In genomic region chr3:107150675-107151074, GRCh38 we compare ENCODE assay signal across 27 cellular contexts.
"Had no signal": no experiment of that assay in that cellular context is flagged by ENCODE, and none has a peak within 500 bp of the region (broad histone marks: within the 10 kb centered on the region; RNA-seq: fewer than 3 reads in every experiment).

No MANE protein-coding gene starts in this region.

- H3K4me1 ChIP-seq: stomach, suprapubic skin, testis, thyroid gland, tibial nerve, transverse colon, upper lobe of left lung, upper lobe of right lung, uterus, vagina had no signal

- ATAC-seq: stimulated activated effector memory CD8-positive, alpha-beta T cell treated with anti-CD3 and anti-CD28 coated beads, Interleukin-12 subunit alpha, Interleukin-12 subunit beta, amount 100 ng/mL, for 72 hours; stimulated activated memory B cell treated with anti-CD40 and anti-IgM and Interleukin-4, amounts not matched to agents 10 μg/mL and 1 μg/mL and 100 μg/mL, for 72 hours; stimulated activated naive B cell treated with anti-CD40 and anti-IgM and Interleukin-4, amounts not matched to agents 10 μg/mL and 1 μg/mL and 100 μg/mL, for 72 hours; stimulated activated naive CD8-positive, alpha-beta T cell treated with anti-CD3 and anti-CD28 coated beads, Interleukin-15, amount 100 ng/mL, for 72 hours; stimulated activated naive CD8-positive, alpha-beta T cell treated with anti-CD3 and anti-CD28 coated beads, Interleukin-15, Interleukin-2, amounts not matched to agents 100 U/mL and 50 U/mL, for 24 hours; upper lobe of right lung had no signal

- H3K36me3 ChIP-seq: stomach, suprapubic skin, thoracic aorta, thyroid gland, tibial artery, transverse colon, upper lobe of left lung, upper lobe of right lung, uterus, vagina had no signal

- FAIRE-seq: urothelium cell line had no signal

- H3K9me3 ChIP-seq: suprapubic skin, testis, thoracic aorta, thyroid gland, transverse colon, upper lobe of left lung, upper lobe of right lung, uterus, vagina had no signal

- H3K27ac ChIP-seq: stomach, suprapubic skin, testis, thoracic aorta, thyroid gland, tibial artery, tibial nerve, transverse colon, upper lobe of left lung, upper lobe of right lung, uterus, vagina had no signal

- H3K27me3 ChIP-seq: stomach, suprapubic skin, testis, thyroid gland, tibial artery, tibial nerve, transverse colon, upper lobe of left lung, upper lobe of right lung, uterus, vagina had no signal

- DNase-seq: stimulated activated CD4-positive, alpha-beta T cell treated with anti-CD3 and anti-CD28 coated beads, Interleukin-2, amount 100 ng/mL, for 48 hours; stimulated activated CD4-positive, alpha-beta T cell treated with anti-CD3 and anti-CD28 coated beads, Interleukin-4, amount 100 ng/mL, for 1 hour; stimulated activated CD4-positive, alpha-beta T cell treated with anti-CD3 and anti-CD28 coated beads, Interleukin-4, amount 100 ng/mL, for 24 hours; stimulated activated CD4-positive, alpha-beta T cell treated with anti-CD3 and anti-CD28 coated beads, Interleukin-4, amount 100 ng/mL, for 4 hours; stimulated activated CD8-positive, alpha-beta memory T cell treated with anti-CD3 and anti-CD28 coated beads, Interleukin-4, amount 100 ng/mL, for 48 hours; stimulated activated naive B cell treated with anti-CD40 and anti-IgM and Interleukin-4, amounts not matched to agents 10 μg/mL and 1 μg/mL and 100 μg/mL, for 72 hours; stimulated activated naive CD4-positive, alpha-beta T cell; stimulated activated naive CD4-positive, alpha-beta T cell treated with Interleukin-2 at 50 U/mL for 16 hours; stimulated activated naive CD8-positive, alpha-beta T cell treated with anti-CD3 and anti-CD28 coated beads, Interleukin-15, amount 100 ng/mL, for 72 hours; stimulated activated naive CD8-positive, alpha-beta T cell treated with anti-CD3 and anti-CD28 coated beads, Interleukin-15, Interleukin-2, amounts not matched to agents 100 U/mL and 50 U/mL, for 24 hours; stomach; substantia nigra; testis; thyroid gland; tibial artery; transverse colon; trophoblast cell; upper lobe of left lung; upper lobe of right lung; uterus had no signal

- H3K4me3 ChIP-seq: stomach, suprapubic skin, testis, thoracic aorta, thyroid gland, tibial artery, tibial nerve, transverse colon, upper lobe of left lung, upper lobe of right lung, uterus, vagina had no signal
